In the genomic region with DNA sequence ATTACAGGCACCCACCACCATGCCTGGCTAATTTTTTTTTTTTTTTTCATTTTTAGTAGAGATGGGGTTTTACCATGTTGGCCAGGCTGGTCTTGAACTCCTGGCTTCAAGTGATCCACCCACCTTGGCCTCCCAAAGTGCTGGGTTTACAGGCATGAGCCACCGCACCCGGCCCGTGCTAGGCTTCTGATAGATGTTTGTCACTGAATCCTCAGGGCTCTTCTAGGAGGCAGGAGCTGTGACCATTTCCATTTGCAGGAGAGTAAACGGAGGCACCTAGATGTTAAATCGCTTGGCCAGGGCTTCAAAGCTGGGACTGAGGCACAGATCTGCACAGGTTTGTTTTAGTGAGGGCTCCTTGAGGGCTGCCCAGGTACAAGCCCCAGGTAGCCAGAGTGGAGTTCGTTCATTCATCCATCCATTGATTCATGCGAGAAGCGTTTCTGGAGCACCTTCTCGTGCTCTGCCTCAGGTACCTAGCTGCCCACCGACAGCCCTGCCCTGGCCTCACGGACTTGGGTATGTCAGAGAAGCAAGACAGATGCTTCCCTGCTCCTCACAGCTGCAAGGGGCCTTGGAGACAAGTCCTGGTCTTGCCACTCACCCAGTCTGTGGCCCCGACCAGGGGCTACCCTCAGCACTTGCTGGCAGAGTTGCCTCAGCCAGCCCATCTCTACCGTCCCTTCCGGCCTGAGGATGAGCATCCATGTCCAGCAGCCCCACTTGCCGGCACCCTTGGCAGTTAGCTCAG, we compare ENCODE assay signal across 1 cellular context.
TF ChIP-seq lines count a peak whose summit lies in the region.

No MANE protein-coding gene starts in this region.

TF ChIP-seq in HCT116, 20 proteins besides CTCF, POLR2A, EP300 and RAD21 (continued from another document):
- TF ChIP-seq, protein P1, sequence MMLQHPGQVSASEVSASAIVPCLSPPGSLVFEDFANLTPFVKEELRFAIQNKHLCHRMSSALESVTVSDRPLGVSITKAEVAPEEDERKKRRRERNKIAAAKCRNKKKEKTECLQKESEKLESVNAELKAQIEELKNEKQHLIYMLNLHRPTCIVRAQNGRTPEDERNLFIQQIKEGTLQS (IDR thresholded peaks at IDR 0.05), result no peak
- TF ChIP-seq SRF (IDR thresholded peaks at IDR 0.05; ENCODE audit: low read depth) (no peak), SIN3A (IDR thresholded peaks at IDR 0.05; ENCODE audit: low read depth) (no peak), ZNF274 (IDR thresholded peaks at IDR 0.05; ENCODE audit: low read depth, low read length) (no peak), EGR1 (IDR thresholded peaks at IDR 0.05; ENCODE audit: low read depth) (no peak), ELF1 (IDR thresholded peaks at IDR 0.05; ENCODE audit: borderline replicate concordance, low read depth) (no peak), SP1 (IDR thresholded peaks at IDR 0.05; ENCODE audit: low read depth) (no peak), POLR2AphosphoS5 (IDR thresholded peaks at IDR 0.05; ENCODE audit: low read depth, low read length) (no peak), CEBPB (IDR thresholded peaks at IDR 0.05; ENCODE audit: low read depth) (no peak), EZH2phosphoT487 (IDR thresholded peaks at IDR 0.05; ENCODE audit: borderline replicate concordance) (no peak), EZH2 (IDR thresholded peaks at IDR 0.05) (no peak), ZFX (IDR thresholded peaks at IDR 0.05) (no peak), TCF7L2 (IDR thresholded peaks at IDR 0.05; ENCODE audit: borderline replicate concordance, extremely low read depth, insufficient read depth, insufficient read length) (no peak)
- TF ChIP-seq, protein P2, sequence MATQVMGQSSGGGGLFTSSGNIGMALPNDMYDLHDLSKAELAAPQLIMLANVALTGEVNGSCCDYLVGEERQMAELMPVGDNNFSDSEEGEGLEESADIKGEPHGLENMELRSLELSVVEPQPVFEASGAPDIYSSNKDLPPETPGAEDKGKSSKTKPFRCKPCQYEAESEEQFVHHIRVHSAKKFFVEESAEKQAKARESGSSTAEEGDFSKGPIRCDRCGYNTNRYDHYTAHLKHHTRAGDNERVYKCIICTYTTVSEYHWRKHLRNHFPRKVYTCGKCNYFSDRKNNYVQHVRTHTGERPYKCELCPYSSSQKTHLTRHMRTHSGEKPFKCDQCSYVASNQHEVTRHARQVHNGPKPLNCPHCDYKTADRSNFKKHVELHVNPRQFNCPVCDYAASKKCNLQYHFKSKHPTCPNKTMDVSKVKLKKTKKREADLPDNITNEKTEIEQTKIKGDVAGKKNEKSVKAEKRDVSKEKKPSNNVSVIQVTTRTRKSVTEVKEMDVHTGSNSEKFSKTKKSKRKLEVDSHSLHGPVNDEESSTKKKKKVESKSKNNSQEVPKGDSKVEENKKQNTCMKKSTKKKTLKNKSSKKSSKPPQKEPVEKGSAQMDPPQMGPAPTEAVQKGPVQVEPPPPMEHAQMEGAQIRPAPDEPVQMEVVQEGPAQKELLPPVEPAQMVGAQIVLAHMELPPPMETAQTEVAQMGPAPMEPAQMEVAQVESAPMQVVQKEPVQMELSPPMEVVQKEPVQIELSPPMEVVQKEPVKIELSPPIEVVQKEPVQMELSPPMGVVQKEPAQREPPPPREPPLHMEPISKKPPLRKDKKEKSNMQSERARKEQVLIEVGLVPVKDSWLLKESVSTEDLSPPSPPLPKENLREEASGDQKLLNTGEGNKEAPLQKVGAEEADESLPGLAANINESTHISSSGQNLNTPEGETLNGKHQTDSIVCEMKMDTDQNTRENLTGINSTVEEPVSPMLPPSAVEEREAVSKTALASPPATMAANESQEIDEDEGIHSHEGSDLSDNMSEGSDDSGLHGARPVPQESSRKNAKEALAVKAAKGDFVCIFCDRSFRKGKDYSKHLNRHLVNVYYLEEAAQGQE (IDR thresholded peaks at IDR 0.05; ENCODE audit: low read depth), result no peak
- TF ChIP-seq, protein P3, sequence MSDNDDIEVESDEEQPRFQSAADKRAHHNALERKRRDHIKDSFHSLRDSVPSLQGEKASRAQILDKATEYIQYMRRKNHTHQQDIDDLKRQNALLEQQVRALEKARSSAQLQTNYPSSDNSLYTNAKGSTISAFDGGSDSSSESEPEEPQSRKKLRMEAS (IDR thresholded peaks at IDR 0.05), result no peak
TF ChIP-seq in HCT116: peak in this region for 0.
